In the genomic region with DNA sequence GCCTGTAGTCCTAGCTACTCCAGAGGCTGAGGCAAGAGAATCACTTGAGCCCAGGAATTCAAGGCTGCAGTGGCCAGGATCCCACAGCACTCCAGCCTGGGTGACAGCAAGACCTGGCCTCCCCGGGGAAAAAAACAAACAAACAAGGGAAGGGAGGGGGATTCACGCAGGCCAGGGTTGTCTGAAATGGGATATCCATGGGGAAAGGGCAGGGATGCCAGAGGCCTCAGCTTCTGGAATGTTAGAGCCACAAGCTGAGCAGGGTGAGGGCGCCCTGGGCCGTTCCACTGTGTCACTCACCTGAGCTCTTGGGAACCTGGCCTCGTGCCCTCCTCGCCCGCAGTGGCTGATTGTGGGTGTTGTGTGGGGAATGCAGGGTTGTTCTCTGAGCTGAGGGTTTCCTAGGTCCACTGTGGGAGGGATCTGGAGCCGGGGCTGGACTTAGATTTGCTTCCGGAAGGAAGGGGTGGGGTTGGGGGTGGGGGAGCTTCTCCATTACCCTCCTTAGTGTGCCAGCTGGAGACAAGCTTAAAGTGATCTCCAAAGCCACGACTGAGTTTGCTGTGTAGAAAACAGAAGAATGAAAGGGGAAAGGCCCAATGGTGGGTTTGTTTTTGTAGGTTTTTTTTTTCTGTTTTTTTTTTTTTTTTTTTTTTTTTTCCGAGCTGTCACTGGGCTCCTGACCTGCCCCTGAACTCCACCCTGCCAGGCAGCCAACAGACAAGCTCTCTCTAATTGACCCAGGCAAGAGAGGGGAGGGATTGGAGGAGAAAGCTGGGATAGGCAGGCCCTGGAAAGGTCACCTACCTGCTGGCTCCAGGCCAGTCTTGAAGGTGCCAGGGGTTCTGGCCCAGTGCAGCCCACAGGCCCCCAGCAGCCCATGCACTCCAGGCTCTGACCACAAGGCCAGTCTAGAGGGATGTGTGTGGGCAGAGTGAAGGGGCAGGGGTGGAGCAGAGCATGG, we compare ENCODE assay signal across 1 cellular context.
TF ChIP-seq lines count a peak whose summit lies in the region.

A gene (minus strand): TSS at position 414 of the 964 bp plus-strand sequence. CDS start 1,189 bp downstream, outside the sequence.

TF ChIP-seq in HepG2, 621 proteins besides CTCF, POLR2A, EP300 and RAD21 (continued from another document and continues in another):
- TF ChIP-seq, protein P1, sequence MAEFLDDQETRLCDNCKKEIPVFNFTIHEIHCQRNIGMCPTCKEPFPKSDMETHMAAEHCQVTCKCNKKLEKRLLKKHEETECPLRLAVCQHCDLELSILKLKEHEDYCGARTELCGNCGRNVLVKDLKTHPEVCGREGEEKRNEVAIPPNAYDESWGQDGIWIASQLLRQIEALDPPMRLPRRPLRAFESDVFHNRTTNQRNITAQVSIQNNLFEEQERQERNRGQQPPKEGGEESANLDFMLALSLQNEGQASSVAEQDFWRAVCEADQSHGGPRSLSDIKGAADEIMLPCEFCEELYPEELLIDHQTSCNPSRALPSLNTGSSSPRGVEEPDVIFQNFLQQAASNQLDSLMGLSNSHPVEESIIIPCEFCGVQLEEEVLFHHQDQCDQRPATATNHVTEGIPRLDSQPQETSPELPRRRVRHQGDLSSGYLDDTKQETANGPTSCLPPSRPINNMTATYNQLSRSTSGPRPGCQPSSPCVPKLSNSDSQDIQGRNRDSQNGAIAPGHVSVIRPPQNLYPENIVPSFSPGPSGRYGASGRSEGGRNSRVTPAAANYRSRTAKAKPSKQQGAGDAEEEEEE (CRISPR knock-in tag; IDR thresholded peaks at IDR 0.05; ENCODE audit: borderline replicate concordance): no peak
- TF ChIP-seq STAG1 (CRISPR knock-in tag; IDR thresholded peaks at IDR 0.05) (no peak), ZBTB7A (CRISPR knock-in tag; IDR thresholded peaks at IDR 0.05) (peak; percentile 79; the same call in 1 of the 2 replicates), SRSF9 (IDR thresholded peaks at IDR 0.05; ENCODE audit: borderline replicate concordance, insufficient read depth, low read depth, low read length, poor library complexity, severe bottlenecking) (no peak), ZMYM4 (CRISPR knock-in tag; IDR thresholded peaks at IDR 0.05) (no peak), TSC22D2 (CRISPR knock-in tag; IDR thresholded peaks at IDR 0.05; ENCODE audit: borderline replicate concordance) (no peak; the same call in 1 of the 2 replicates), ASH2L (IDR thresholded peaks at IDR 0.05; ENCODE audit: insufficient read length, low read depth, low read length) (no peak), SUZ12 (IDR thresholded peaks at IDR 0.05; ENCODE audit: low read depth, low read length) (no peak), ZNF777 (CRISPR knock-in tag; IDR thresholded peaks at IDR 0.05) (no peak), SRSF1 (optimal IDR thresholded peaks at IDR 0.05; ENCODE audit: low read depth, low read length) (no peak), KLF13 (CRISPR knock-in tag; IDR thresholded peaks at IDR 0.05) (no peak; the same call in 1 of the 2 replicates), ZNF335 (CRISPR knock-in tag; IDR thresholded peaks at IDR 0.05) (peak; percentile 66; the same call in 1 of the 2 replicates), ZFYVE20 (CRISPR knock-in tag; IDR thresholded peaks at IDR 0.05; ENCODE audit: borderline replicate concordance, low read depth) (no peak), KAT7 (CRISPR knock-in tag; IDR thresholded peaks at IDR 0.05; ENCODE audit: borderline replicate concordance) (peak; percentile 36; the same call in 1 of the 2 replicates), ZNF30 (CRISPR knock-in tag; IDR thresholded peaks at IDR 0.05) (no peak), RARG (CRISPR knock-in tag; IDR thresholded peaks at IDR 0.05; ENCODE audit: low read depth) (no peak), CBFB (CRISPR knock-in tag; IDR thresholded peaks at IDR 0.05) (peak; percentile 46; the same call in 1 of the 2 replicates), ZNF383 (CRISPR knock-in tag; IDR thresholded peaks at IDR 0.05; ENCODE audit: borderline replicate concordance) (no peak), FOSL1 (CRISPR knock-in tag; IDR thresholded peaks at IDR 0.05; ENCODE audit: borderline replicate concordance) (no peak), RNF2 (conservative IDR thresholded peaks at IDR 0.05; ENCODE audit: low read depth) (no peak), KLF11 (CRISPR knock-in tag; IDR thresholded peaks at IDR 0.05) (no peak; the same call in 1 of the 2 replicates), ZNF501 (CRISPR knock-in tag; IDR thresholded peaks at IDR 0.05) (peak; percentile 93), ZNF484 (CRISPR knock-in tag; IDR thresholded peaks at IDR 0.05; ENCODE audit: borderline replicate concordance, low read depth) (no peak), ZNF564 (CRISPR knock-in tag; IDR thresholded peaks at IDR 0.05) (peak; percentile 78; the same call in 1 of the 2 replicates), SMYD3 (CRISPR knock-in tag; IDR thresholded peaks at IDR 0.05) (no peak), MXD4 (CRISPR knock-in tag; IDR thresholded peaks at IDR 0.05) (no peak; the same call in 1 of the 2 replicates), NFYB (CRISPR knock-in tag; IDR thresholded peaks at IDR 0.05) (peak; percentile 71), SNAPC2 (CRISPR knock-in tag; IDR thresholded peaks at IDR 0.05) (no peak), POLR2AphosphoS5 (IDR thresholded peaks at IDR 0.05; ENCODE audit: low read depth, low read length) (peak; percentile 97), ZNF20 (CRISPR knock-in tag; IDR thresholded peaks at IDR 0.05) (0 out of 2 replicates have a peak, but pooled peaks have one; percentile 62)
- TF ChIP-seq, protein P2, sequence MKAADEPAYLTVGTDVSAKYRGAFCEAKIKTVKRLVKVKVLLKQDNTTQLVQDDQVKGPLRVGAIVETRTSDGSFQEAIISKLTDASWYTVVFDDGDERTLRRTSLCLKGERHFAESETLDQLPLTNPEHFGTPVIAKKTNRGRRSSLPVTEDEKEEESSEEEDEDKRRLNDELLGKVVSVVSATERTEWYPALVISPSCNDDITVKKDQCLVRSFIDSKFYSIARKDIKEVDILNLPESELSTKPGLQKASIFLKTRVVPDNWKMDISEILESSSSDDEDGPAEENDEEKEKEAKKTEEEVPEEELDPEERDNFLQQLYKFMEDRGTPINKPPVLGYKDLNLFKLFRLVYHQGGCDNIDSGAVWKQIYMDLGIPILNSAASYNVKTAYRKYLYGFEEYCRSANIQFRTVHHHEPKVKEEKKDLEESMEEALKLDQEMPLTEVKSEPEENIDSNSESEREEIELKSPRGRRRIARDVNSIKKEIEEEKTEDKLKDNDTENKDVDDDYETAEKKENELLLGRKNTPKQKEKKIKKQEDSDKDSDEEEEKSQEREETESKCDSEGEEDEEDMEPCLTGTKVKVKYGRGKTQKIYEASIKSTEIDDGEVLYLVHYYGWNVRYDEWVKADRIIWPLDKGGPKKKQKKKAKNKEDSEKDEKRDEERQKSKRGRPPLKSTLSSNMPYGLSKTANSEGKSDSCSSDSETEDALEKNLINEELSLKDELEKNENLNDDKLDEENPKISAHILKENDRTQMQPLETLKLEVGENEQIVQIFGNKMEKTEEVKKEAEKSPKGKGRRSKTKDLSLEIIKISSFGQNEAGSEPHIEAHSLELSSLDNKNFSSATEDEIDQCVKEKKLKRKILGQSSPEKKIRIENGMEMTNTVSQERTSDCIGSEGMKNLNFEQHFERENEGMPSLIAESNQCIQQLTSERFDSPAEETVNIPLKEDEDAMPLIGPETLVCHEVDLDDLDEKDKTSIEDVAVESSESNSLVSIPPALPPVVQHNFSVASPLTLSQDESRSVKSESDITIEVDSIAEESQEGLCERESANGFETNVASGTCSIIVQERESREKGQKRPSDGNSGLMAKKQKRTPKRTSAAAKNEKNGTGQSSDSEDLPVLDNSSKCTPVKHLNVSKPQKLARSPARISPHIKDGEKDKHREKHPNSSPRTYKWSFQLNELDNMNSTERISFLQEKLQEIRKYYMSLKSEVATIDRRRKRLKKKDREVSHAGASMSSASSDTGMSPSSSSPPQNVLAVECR (CRISPR knock-in tag; IDR thresholded peaks at IDR 0.05; ENCODE audit: borderline replicate concordance): no peak; the same call in 1 of the 2 replicates
- TF ChIP-seq, protein P3, sequence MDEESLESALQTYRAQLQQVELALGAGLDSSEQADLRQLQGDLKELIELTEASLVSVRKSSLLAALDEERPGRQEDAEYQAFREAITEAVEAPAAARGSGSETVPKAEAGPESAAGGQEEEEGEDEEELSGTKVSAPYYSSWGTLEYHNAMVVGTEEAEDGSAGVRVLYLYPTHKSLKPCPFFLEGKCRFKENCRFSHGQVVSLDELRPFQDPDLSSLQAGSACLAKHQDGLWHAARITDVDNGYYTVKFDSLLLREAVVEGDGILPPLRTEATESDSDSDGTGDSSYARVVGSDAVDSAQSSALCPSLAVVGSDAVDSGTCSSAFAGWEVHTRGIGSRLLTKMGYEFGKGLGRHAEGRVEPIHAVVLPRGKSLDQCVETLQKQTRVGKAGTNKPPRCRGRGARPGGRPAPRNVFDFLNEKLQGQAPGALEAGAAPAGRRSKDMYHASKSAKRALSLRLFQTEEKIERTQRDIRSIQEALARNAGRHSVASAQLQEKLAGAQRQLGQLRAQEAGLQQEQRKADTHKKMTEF (CRISPR knock-in tag; IDR thresholded peaks at IDR 0.05): 0 out of 2 replicates have a peak, but pooled peaks have one; percentile 13
- TF ChIP-seq, protein P4, sequence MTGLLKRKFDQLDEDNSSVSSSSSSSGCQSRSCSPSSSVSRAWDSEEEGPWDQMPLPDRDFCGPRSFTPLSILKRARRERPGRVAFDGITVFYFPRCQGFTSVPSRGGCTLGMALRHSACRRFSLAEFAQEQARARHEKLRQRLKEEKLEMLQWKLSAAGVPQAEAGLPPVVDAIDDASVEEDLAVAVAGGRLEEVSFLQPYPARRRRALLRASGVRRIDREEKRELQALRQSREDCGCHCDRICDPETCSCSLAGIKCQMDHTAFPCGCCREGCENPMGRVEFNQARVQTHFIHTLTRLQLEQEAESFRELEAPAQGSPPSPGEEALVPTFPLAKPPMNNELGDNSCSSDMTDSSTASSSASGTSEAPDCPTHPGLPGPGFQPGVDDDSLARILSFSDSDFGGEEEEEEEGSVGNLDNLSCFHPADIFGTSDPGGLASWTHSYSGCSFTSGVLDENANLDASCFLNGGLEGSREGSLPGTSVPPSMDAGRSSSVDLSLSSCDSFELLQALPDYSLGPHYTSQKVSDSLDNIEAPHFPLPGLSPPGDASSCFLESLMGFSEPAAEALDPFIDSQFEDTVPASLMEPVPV (CRISPR knock-in tag; IDR thresholded peaks at IDR 0.05): no peak
- TF ChIP-seq, protein P5, sequence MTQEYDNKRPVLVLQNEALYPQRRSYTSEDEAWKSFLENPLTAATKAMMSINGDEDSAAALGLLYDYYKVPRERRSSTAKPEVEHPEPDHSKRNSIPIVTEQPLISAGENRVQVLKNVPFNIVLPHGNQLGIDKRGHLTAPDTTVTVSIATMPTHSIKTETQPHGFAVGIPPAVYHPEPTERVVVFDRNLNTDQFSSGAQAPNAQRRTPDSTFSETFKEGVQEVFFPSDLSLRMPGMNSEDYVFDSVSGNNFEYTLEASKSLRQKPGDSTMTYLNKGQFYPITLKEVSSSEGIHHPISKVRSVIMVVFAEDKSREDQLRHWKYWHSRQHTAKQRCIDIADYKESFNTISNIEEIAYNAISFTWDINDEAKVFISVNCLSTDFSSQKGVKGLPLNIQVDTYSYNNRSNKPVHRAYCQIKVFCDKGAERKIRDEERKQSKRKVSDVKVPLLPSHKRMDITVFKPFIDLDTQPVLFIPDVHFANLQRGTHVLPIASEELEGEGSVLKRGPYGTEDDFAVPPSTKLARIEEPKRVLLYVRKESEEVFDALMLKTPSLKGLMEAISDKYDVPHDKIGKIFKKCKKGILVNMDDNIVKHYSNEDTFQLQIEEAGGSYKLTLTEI (CRISPR knock-in tag; conservative IDR thresholded peaks at IDR 0.05): no peak
- TF ChIP-seq, protein P6, sequence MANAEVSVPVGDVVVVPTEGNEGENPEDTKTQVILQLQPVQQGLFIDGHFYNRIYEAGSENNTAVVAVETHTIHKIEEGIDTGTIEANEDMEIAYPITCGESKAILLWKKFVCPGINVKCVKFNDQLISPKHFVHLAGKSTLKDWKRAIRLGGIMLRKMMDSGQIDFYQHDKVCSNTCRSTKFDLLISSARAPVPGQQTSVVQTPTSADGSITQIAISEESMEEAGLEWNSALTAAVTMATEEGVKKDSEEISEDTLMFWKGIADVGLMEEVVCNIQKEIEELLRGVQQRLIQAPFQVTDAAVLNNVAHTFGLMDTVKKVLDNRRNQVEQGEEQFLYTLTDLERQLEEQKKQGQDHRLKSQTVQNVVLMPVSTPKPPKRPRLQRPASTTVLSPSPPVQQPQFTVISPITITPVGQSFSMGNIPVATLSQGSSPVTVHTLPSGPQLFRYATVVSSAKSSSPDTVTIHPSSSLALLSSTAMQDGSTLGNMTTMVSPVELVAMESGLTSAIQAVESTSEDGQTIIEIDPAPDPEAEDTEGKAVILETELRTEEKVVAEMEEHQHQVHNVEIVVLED (CRISPR knock-in tag; IDR thresholded peaks at IDR 0.05; ENCODE audit: borderline replicate concordance): peak; percentile 43; the same call in 1 of the 2 replicates
- TF ChIP-seq, protein P7, sequence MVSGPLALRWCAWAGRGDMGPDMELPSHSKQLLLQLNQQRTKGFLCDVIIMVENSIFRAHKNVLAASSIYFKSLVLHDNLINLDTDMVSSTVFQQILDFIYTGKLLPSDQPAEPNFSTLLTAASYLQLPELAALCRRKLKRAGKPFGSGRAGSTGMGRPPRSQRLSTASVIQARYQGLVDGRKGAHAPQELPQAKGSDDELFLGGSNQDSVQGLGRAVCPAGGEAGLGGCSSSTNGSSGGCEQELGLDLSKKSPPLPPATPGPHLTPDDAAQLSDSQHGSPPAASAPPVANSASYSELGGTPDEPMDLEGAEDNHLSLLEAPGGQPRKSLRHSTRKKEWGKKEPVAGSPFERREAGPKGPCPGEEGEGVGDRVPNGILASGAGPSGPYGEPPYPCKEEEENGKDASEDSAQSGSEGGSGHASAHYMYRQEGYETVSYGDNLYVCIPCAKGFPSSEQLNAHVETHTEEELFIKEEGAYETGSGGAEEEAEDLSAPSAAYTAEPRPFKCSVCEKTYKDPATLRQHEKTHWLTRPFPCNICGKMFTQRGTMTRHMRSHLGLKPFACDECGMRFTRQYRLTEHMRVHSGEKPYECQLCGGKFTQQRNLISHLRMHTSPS (CRISPR knock-in tag; IDR thresholded peaks at IDR 0.05; ENCODE audit: low read depth): peak; percentile 64
- TF ChIP-seq, protein P8, sequence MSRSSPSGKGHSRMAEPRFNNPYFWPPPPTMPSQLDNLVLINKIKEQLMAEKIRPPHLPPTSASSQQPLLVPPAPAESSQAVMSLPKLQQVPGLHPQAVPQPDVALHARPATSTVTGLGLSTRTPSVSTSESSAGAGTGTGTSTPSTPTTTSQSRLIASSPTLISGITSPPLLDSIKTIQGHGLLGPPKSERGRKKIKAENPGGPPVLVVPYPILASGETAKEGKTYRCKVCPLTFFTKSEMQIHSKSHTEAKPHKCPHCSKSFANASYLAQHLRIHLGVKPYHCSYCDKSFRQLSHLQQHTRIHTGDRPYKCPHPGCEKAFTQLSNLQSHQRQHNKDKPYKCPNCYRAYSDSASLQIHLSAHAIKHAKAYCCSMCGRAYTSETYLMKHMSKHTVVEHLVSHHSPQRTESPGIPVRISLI (CRISPR knock-in tag; IDR thresholded peaks at IDR 0.05; ENCODE audit: borderline replicate concordance): peak; percentile 87
- TF ChIP-seq, protein P9, sequence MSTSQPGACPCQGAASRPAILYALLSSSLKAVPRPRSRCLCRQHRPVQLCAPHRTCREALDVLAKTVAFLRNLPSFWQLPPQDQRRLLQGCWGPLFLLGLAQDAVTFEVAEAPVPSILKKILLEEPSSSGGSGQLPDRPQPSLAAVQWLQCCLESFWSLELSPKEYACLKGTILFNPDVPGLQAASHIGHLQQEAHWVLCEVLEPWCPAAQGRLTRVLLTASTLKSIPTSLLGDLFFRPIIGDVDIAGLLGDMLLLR (CRISPR knock-in tag; IDR thresholded peaks at IDR 0.05): peak; percentile 45; the same call in 1 of the 2 replicates
